Comparison of ENCODE assay signal across 8 cellular contexts in genomic region chr3:5195605-5196004, GRCh38. TPM values are rescaled to one million over a fixed set of nuclear protein-coding genes. Genes with fewer than 3 reads are reported as not detected.
DNase-seq lines count a peak whose midpoint lies in the region; ATAC-seq and TF ChIP-seq lines count a peak whose summit lies in the region.

No MANE protein-coding gene starts in this region.

- H3K27ac ChIP-seq in PC-3 (ENCODE audit: low read length), result peak overlapping the region; percentile 76
- peak overlapping the region in 3 of 4 donors; percentile 35 to 51 (median 45) for H3K27ac ChIP-seq in sigmoid colon

- peaks cover 44% of the 10 kb centered on the region for H3K36me3 Mint-ChIP-seq in central memory CD8-positive, alpha-beta T cell (ENCODE audit: insufficient read depth)

- H3K79me2 ChIP-seq in PC-3 (ENCODE audit: low read length), result peaks cover 78% of the 10 kb centered on the region

- H3K4me1 ChIP-seq in PC-3 (ENCODE audit: insufficient read depth, low read length) (peaks cover 62% of the 10 kb centered on the region), sigmoid colon (peaks cover 0 to 29% (median 18%) of the 10 kb centered on the region in 4 donors)

- BruUV-seq in PC-3 (replicated peaks; lab: Mats Ljungman, UMichigan), result no TSS peak

- CTCF ChIA-PET in PC-3 (lab: Charles Lee), result no interaction called here

- peak; percentile 27 for TF ChIP-seq POLR2A in GM19099 (IDR thresholded peaks at IDR 0.05; ENCODE audit: extremely low read depth, insufficient read length, low read depth)
- TF ChIP-seq POLR2A in sigmoid colon (IDR thresholded peaks at IDR 0.05), result no peak

- H2AFZ ChIP-seq in PC-3 (ENCODE audit: low read length), result no peak overlapping the region

- POLR2A ChIA-PET in PC-3 (lab: Charles Lee; ENCODE audit: unreplicated experiment), result interaction anchor here (0.7 kb wide), 1 partner anchor 8 kb away, joined by 3 read pairs; no protein-coding TSS in a partner anchor

- H3K27me3 ChIP-seq in PC-3 (ENCODE audit: low read length), result no peaks in the 10 kb centered on the region
- no peaks in the 10 kb centered on the region for H3K27me3 ChIP-seq in sigmoid colon

- TF ChIP-seq CTCF in PC-3 (conservative IDR thresholded peaks at IDR 0.05; ENCODE audit: low read depth, low read length) (no peak), sigmoid colon (IDR thresholded peaks at IDR 0.05) (no peak)

- WGBS in sigmoid colon, 2 donors, result 38 to 54% methylated on average over 2 of the region's 2 CpGs

- H3K9me3 Mint-ChIP-seq in central memory CD8-positive, alpha-beta T cell, result no peaks in the 10 kb centered on the region

- peak overlapping the region; percentile 59 for H3K4me2 ChIP-seq in PC-3 (ENCODE audit: low read length)

- no peaks in the 10 kb centered on the region for H3K9me2 ChIP-seq in PC-3 (replicated peaks; ENCODE audit: low read length)

- H3K27me3 Mint-ChIP-seq in central memory CD8-positive, alpha-beta T cell, result no peaks in the 10 kb centered on the region

- peaks cover 6% of the 10 kb centered on the region for H3F3A ChIP-seq in PC-3 (ENCODE audit: low read length, unreplicated experiment)

- no peak overlapping the region for H3K9ac ChIP-seq in PC-3 (ENCODE audit: low read length)

- H3K4me3 ChIP-seq in PC-3 (ENCODE audit: low read length) (no peak overlapping the region), sigmoid colon (no peak overlapping the region)

- intact Hi-C loops in PC-3 (cut with micrococcal nuclease), result loop anchor here (2.0 kb wide), 2 partner anchors 73 to 499 kb away; partner anchors contain the start of gene ARL8B
- intact Hi-C loops in sigmoid colon (cut with DNase I), result loop anchor here (10.0 kb wide), 1 partner anchor 901 kb away; no protein-coding TSS in a partner anchor

- H4K20me1 ChIP-seq in PC-3 (ENCODE audit: low read length), result peaks cover 10% of the 10 kb centered on the region

- H3K27ac Mint-ChIP-seq in central memory CD8-positive, alpha-beta T cell (ENCODE audit: low read depth), result peak overlapping the region; percentile 82

- TF ChIP-seq EP300 in sigmoid colon (IDR thresholded peaks at IDR 0.05), result no peak

- peak overlapping the region; percentile 47 for H3K4me3 Mint-ChIP-seq in central memory CD8-positive, alpha-beta T cell

- H3K9me3 ChIP-seq in PC-3 (ENCODE audit: low read length) (no peaks in the 10 kb centered on the region), sigmoid colon (no peaks in the 10 kb centered on the region)

- peaks cover 10% of the 10 kb centered on the region; the same call in 1 of the 2 replicates for H3K36me3 ChIP-seq in PC-3 (ENCODE audit: low read depth, low read length)
- peaks cover 0 to 11% (median 0%) of the 10 kb centered on the region in 4 donors for H3K36me3 ChIP-seq in sigmoid colon

- DNase-seq in PC-3 (peak; percentile 39), sigmoid colon (no peak), NCI-H524 (lab: John Stamatoyannopoulos, UW) (no peak), NCI-H2107 treated with DMSO at 0.1 percent for 48 hours (lab: John Stamatoyannopoulos, UW; ENCODE audit: unreplicated experiment) (no peak)
- no peak for DNase-seq in central memory CD8-positive, alpha-beta T cell (ENCODE audit: low spot score in 2 of 2)

- ATAC-seq in PC-3 (peak; percentile 3; the same call in 1 of the 2 replicates), GM21737 (IDR thresholded peaks at IDR 0.05; ENCODE audit: unreplicated experiment) (no peak), HG02763 (IDR thresholded peaks at IDR 0.05; ENCODE audit: unreplicated experiment) (no peak)
- no peak for ATAC-seq in central memory CD8-positive, alpha-beta T cell (replicated peaks; ENCODE audit: extremely low read depth, poor library complexity, severe bottlenecking)

- H3K4me1 Mint-ChIP-seq in central memory CD8-positive, alpha-beta T cell, result peaks cover 79% of the 10 kb centered on the region

RNA-seq across cellular contexts. Expression of gene EDEM1, which starts 8.1 kb away (rescaled TPM):
- 39.4 and 49.6 TPM in 2 replicates for total RNA-seq in PC-3 (2014; rRNA removed)
- total RNA-seq in sigmoid colon, result 10 to 100 TPM; 14.3 to 23.8 (median 20.5) TPM
- 10 to 100 TPM in 1 of 3 donors, 1 to 10 TPM in 2; 3.6 to 22.2 (median 5.1) TPM for polyA plus RNA-seq in sigmoid colon
